Comparison of ENCODE assay signal across 8 cellular contexts in genomic region chr9:27353405-27354229, GRCh38. TPM values are rescaled to one million over a fixed set of nuclear protein-coding genes. Genes with fewer than 3 reads are reported as not detected.
DNase-seq lines count a peak whose midpoint lies in the region; ATAC-seq and TF ChIP-seq lines count a peak whose summit lies in the region.

No MANE protein-coding gene starts in this region.

- ATAC-seq in GM21390 (IDR thresholded peaks at IDR 0.05; ENCODE audit: unreplicated experiment) (peak; percentile 84), HG03521 (IDR thresholded peaks at IDR 0.05; ENCODE audit: unreplicated experiment) (peak; percentile 87)

- H3K27ac ChIP-seq in tibial artery: peak overlapping the region; percentile 56 to 62
- H3K27ac ChIP-seq in thyroid gland: no peak overlapping the region

- intact Hi-C loops in tibial artery (cut with DNase I; ENCODE audit: low total_unique reads): no loop called here
- intact Hi-C loops in thyroid gland (cut with DNase I): no loop called here

- H3K4me3 ChIP-seq in GM12864 (ENCODE audit: low read depth, low read length): no peak overlapping the region
- no peak overlapping the region for H3K4me3 ChIP-seq in tibial artery
- no peak overlapping the region for H3K4me3 ChIP-seq in thyroid gland (replicated peaks in 1 of 3)

- no peaks in the 10 kb centered on the region for H3K27me3 ChIP-seq in tibial artery
- H3K27me3 ChIP-seq in thyroid gland: no peaks in the 10 kb centered on the region

- no peak for TF ChIP-seq POLR2A in thyroid gland (IDR thresholded peaks at IDR 0.05)

- H3K9me3 ChIP-seq in tibial artery: no peaks in the 10 kb centered on the region
- H3K9me3 ChIP-seq in thyroid gland: no peaks in the 10 kb centered on the region

- peak; percentile 20 for TF ChIP-seq CTCF in GM12864 (IDR thresholded peaks at IDR 0.05; ENCODE audit: low read depth, low read length, missing control alignments)
- peak; percentile 36 to 50 for TF ChIP-seq CTCF in tibial artery (IDR thresholded peaks at IDR 0.05)
- TF ChIP-seq CTCF in thyroid gland (IDR thresholded peaks at IDR 0.05): no peak

- WGBS in thyroid gland, 2 donors: 78 to 82% methylated on average over 6 of the region's 6 CpGs

- H3K4me1 ChIP-seq in tibial artery (peaks cover 0 to 77% (median 23%) of the 10 kb centered on the region in 4 donors), thyroid gland (peaks cover 0 to 4% of the 10 kb centered on the region in 2 donors)

- peaks cover 0 to 11% (median under 1%) of the 10 kb centered on the region in 3 donors for H3K36me3 ChIP-seq in tibial artery
- H3K36me3 ChIP-seq in thyroid gland: no peaks in the 10 kb centered on the region

- no peak for DNase-seq in GM12864 (ENCODE audit: low read depth)
- peak; percentile 90 for DNase-seq in foreskin melanocyte
- DNase-seq in tibial artery: peak; percentile 48 to 87
- DNase-seq in HK-2 (ENCODE audit: unreplicated experiment): no peak
- no peak for DNase-seq in thyroid gland
- no peak for DNase-seq in islet precursor cell

RNA-seq across cellular contexts. Expression of gene EQTN, which starts 56.7 kb away (rescaled TPM):
- total RNA-seq in thyroid gland: under 1 TPM in 1 of 4 donors, not detected in 3; 0.45 TPM

Comparison
In these comparisons a context has a peak if more than half of its experiments do, and no peak if none do; other contexts are left out.
1. DNase-seq: peak in foreskin melanocyte (single experiment) and tibial artery (2 of 2); none in GM12864 (single experiment), HK-2 (single experiment), thyroid gland (0 of 2) and islet precursor cell (single experiment).
2. CTCF ChIP-seq: peak in GM12864 (single experiment) and tibial artery (2 of 2); none in thyroid gland (0 of 6).
3. H3K27ac ChIP-seq: peak in tibial artery (2 of 2); none in thyroid gland (0 of 3).